19 cellular contexts compared by ENCODE assay signal in the genomic region with DNA sequence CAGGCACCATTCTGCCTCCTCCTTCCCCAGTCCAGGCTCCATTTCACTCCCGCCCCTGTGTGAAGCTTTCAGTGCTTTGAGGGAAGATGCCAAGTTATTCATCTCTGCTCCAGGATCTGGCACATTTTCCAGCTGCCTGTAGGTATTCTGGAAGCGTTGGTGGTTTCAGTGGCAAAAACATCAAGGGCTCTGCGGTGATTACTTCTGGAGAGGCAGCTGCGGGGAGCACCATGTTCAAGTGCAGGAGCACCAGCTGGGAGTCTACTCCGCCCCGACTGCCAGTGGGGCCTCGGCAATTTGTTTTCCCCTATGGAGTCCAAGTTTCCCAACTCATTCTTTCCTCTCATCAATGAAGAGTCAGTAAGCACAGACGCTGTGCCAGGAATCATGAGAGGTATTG.
DNase-seq lines count a peak whose midpoint lies in the region; ATAC-seq and TF ChIP-seq lines count a peak whose summit lies in the region.
"Had no signal": no experiment of that assay in that cellular context is flagged by ENCODE, and none has a peak within 500 bp of the region (broad histone marks: within the 10 kb centered on the region; RNA-seq: fewer than 3 reads in every experiment).

No MANE protein-coding gene starts in this region.

- no peak overlapping the region for H3K4me3 Mint-ChIP-seq in GM23338
- H3K4me3 Mint-ChIP-seq: CD4-positive, alpha-beta T cell; H9; T-helper 1 cell treated with Interleukin-12 subunit alpha and Interleukin-12 subunit beta and Interleukin-4 antibody, amounts not matched to agents 30 μg/mL and 1 μg/mL, for 36 hours had no signal

- no peaks in the 10 kb centered on the region for H3K79me2 ChIP-seq in GM23338 (replicated peaks; ENCODE audit: insufficient read depth)

- peaks cover 9% of the 10 kb centered on the region; the same call in 1 of the 2 replicates for H3K9me2 ChIP-seq in GM23338 (ENCODE audit: insufficient read depth)

- no peak overlapping the region for H3K27ac Mint-ChIP-seq in GM23338
- H3K27ac Mint-ChIP-seq: CD4-positive, alpha-beta T cell; H9; T-helper 1 cell treated with Interleukin-12 subunit alpha and Interleukin-12 subunit beta and Interleukin-4 antibody, amounts not matched to agents 30 μg/mL and 1 μg/mL, for 36 hours had no signal

- H3K4me2 ChIP-seq in GM23338 = no peak overlapping the region
- H3K4me2 ChIP-seq: BLaER1 had no signal

- no peaks in the 10 kb centered on the region for H3K36me3 ChIP-seq in GM23338 (ENCODE audit: insufficient read depth)
- H3K36me3 ChIP-seq: BLaER1 had no signal

- H3K4me1 Mint-ChIP-seq in GM23338 = no peaks in the 10 kb centered on the region

- no peaks in the 10 kb centered on the region; the same call in 2 of the 3 replicates for H3K9me3 Mint-ChIP-seq in GM23338
- H3K9me3 Mint-ChIP-seq: CD4-positive, alpha-beta T cell; T-helper 1 cell treated with Interleukin-12 subunit alpha and Interleukin-12 subunit beta and Interleukin-4 antibody, amounts not matched to agents 30 μg/mL and 1 μg/mL, for 36 hours had no signal

- no peak overlapping the region for H3K4me3 ChIP-seq in dorsolateral prefrontal cortex
- no peak overlapping the region for H3K4me3 ChIP-seq in GM23338
- H3K4me3 ChIP-seq: BLaER1 had no signal

- no peak overlapping the region for H3K27ac ChIP-seq in dorsolateral prefrontal cortex
- H3K27ac ChIP-seq in foreskin keratinocyte = no peak overlapping the region
- no peak overlapping the region for H3K27ac ChIP-seq in GM23338 (ENCODE audit: low read depth)
- H3K27ac ChIP-seq: BLaER1 had no signal

- no peak overlapping the region for H2AFZ ChIP-seq in GM23338

- H3K4me1 ChIP-seq in foreskin keratinocyte (peaks cover 11% of the 10 kb centered on the region), GM23338 (ENCODE audit: insufficient read depth) (no peaks in the 10 kb centered on the region)
- H3K4me1 ChIP-seq: BLaER1 had no signal

- TF ChIP-seq CTCF in dorsolateral prefrontal cortex (IDR thresholded peaks at IDR 0.05 in 54 of 56, conservative IDR thresholded peaks at IDR 0.05 in 2 of 56; ENCODE audit: low read depth in 1 of 56, partially characterized antibody in 56 of 56) (no peak), foreskin keratinocyte (conservative IDR thresholded peaks at IDR 0.05) (no peak), GM23338 (conservative IDR thresholded peaks at IDR 0.05; ENCODE audit: low read depth in 2 of 2) (no peak)

- H3K27me3 ChIP-seq in dorsolateral prefrontal cortex (peaks cover 0 to 12% (median 0%) of the 10 kb centered on the region in 45 donors), foreskin keratinocyte (no peaks in the 10 kb centered on the region), GM23338 (ENCODE audit: insufficient read depth) (no peaks in the 10 kb centered on the region)
- H3K27me3 ChIP-seq: BLaER1 had no signal

- H3K27me3 Mint-ChIP-seq in GM23338 (ENCODE audit: insufficient read depth, low read depth, poor library complexity) = peaks cover 4% of the 10 kb centered on the region

- intact Hi-C loops in dorsolateral prefrontal cortex (cut with DNase I) = no loop called here
- intact Hi-C loops in posterior cingulate gyrus (cut with DNase I) = no loop called here

- DNase-seq in HT1080 (ENCODE audit: low read depth) (peak; percentile 17), RPMI7951 (ENCODE audit: low read depth) (peak; percentile 72), dorsolateral prefrontal cortex (peak in 7 of 10 donors; percentile 8 to 62 (median 50)), posterior cingulate gyrus (peak in 8 of 10 donors; percentile 20 to 90 (median 51)), foreskin keratinocyte (no peak), GM23338 (ENCODE audit: low spot score) (no peak), NCI-H69 (lab: John Stamatoyannopoulos, UW) (no peak), NCI-H774 (lab: John Stamatoyannopoulos, UW) (no peak)
- DNase-seq: CD4-positive, alpha-beta T cell; COR-L47; GDM1; H9; KG1; NCI-H1694 treated with DMSO at 0.1 percent for 48 hours; NCI-H510A treated with DMSO at 0.1 percent for 48 hours; OCI-M1; Right ventricle myocardium superior had no signal

- no peaks in the 10 kb centered on the region for H3K36me3 Mint-ChIP-seq in GM23338 (ENCODE audit: low read depth)

- H3F3A ChIP-seq in GM23338 (replicated peaks; ENCODE audit: low read depth) = no peaks in the 10 kb centered on the region

- no peaks in the 10 kb centered on the region for H4K20me1 ChIP-seq in GM23338 (replicated peaks; ENCODE audit: insufficient read depth)
- H4K20me1 ChIP-seq: BLaER1 had no signal

- ATAC-seq in foreskin keratinocyte (no peak), GM23338 (no peak)

TF ChIP-seq in GM23338, 12 proteins besides CTCF, POLR2A, EP300 and RAD21:
- TF ChIP-seq JUNB (IDR thresholded peaks at IDR 0.05; ENCODE audit: unreplicated experiment) (no peak), POLR2AphosphoS5 (IDR thresholded peaks at IDR 0.05; ENCODE audit: low read depth) (no peak), CREB1 (CRISPR knock-in tag; IDR thresholded peaks at IDR 0.05; ENCODE audit: low read depth) (no peak), EZH2phosphoT487 (IDR thresholded peaks at IDR 0.05; ENCODE audit: unreplicated experiment) (no peak), ZNF462 (CRISPR knock-in tag; IDR thresholded peaks at IDR 0.05) (no peak), ZNF114 (CRISPR knock-in tag; IDR thresholded peaks at IDR 0.05) (no peak)

Comparison
In these comparisons a context has a peak if more than half of its experiments do, and no peak if none do; other contexts are left out.
1. DNase-seq: peak in HT1080 (single experiment), RPMI7951 (single experiment), dorsolateral prefrontal cortex (7 of 10) and posterior cingulate gyrus (8 of 10); none in foreskin keratinocyte (0 of 2), GM23338 (single experiment), NCI-H69 (single experiment) and NCI-H774 (single experiment).